8 cellular contexts compared by ENCODE assay signal in the genomic region with DNA sequence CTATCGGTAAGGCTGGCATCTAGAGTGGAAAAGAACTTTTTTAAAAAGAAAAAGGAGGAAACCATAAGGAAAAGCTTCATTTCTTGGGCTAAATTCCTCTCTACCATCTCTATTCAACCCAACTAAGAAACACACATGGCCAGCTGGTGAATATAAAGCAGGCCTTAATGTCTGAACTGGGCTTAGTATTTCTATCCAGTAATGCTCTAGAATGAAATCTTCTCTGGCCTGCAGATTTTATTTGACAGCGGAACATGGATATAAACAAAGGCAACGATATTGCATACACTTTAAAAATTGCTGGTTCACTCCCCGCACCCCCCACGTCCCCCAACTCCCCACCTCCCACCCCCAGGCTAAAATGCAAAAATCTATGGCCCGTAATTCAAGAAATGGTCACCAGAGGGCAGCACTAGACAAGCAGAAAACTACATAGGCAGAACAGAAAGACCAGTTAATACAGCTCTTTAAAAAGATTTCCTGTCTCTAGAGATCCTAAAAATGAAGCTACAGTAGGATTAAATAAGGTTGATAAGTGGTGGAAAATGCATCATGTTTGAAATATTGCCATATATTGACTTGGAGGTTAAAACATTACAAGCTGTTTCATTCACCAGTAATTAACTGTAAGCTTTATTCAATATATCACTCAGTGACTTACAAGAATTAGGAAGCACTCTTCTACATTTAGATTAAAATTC.
DNase-seq lines count a peak whose midpoint lies in the region; ATAC-seq and TF ChIP-seq lines count a peak whose summit lies in the region.

No MANE protein-coding gene starts in this region.

- no peak for TF ChIP-seq EP300 in stomach (IDR thresholded peaks at IDR 0.05)

- H3K4ac ChIP-seq in mesendoderm (ENCODE audit: low read depth, low read length) = no peak overlapping the region

- ATAC-seq in GM21360 (IDR thresholded peaks at IDR 0.05; ENCODE audit: unreplicated experiment) = peak; percentile 62
- peak; percentile 42 for ATAC-seq in activated CD4-positive, alpha-beta T cell treated with anti-CD3 and anti-CD28 coated beads for 36 hours

- no CpG with 5 or more reads among the region's 6 CpGs for WGBS in mesendoderm (ENCODE audit: extremely low coverage, insufficient coverage, low lambda C conversion rate)
- 19 to 20% (median 19%) methylated on average over 6 of the region's 6 CpGs for WGBS in stomach, 5 donors

- H3K4me2 ChIP-seq in mesendoderm (ENCODE audit: low read length) = no peak overlapping the region

- no peak overlapping the region for H2BK15ac ChIP-seq in mesendoderm (replicated peaks; ENCODE audit: low read depth)

- no peaks in the 10 kb centered on the region for H3K27me3 ChIP-seq in CD8-positive, alpha-beta memory T cell (ENCODE audit: insufficient read depth, low read length, poor library complexity, severe bottlenecking)
- H3K27me3 ChIP-seq in mesendoderm (ENCODE audit: insufficient read depth, low read length, poor library complexity) (no peaks in the 10 kb centered on the region), stomach (no peaks in the 10 kb centered on the region)

- no peak overlapping the region for H4K8ac ChIP-seq in mesendoderm (ENCODE audit: low read depth, low read length)

- H3K27me3 Mint-ChIP-seq in CD8-positive, alpha-beta memory T cell = peaks cover 0 to 8% of the 10 kb centered on the region in 2 donors
- no peaks in the 10 kb centered on the region for H3K27me3 Mint-ChIP-seq in activated CD4-positive, alpha-beta T cell treated with anti-CD3 and anti-CD28 coated beads for 36 hours

- H2AK5ac ChIP-seq in mesendoderm (ENCODE audit: low read length) = no peak overlapping the region

- peak; percentile 13 to 51 (median 33) for DNase-seq in CD8-positive, alpha-beta memory T cell
- DNase-seq in NCI-H1092 treated with DMSO at 0.1 percent for 48 hours (lab: John Stamatoyannopoulos, UW) (peak; percentile 55), ecto neural progenitor cell (ENCODE audit: low spot score) (peak; percentile 70), mesendoderm (peak; percentile 61), stomach (peak; percentile 49)
- DNase-seq in activated CD4-positive, alpha-beta T cell treated with anti-CD3 and anti-CD28 coated beads for 36 hours = peak; percentile 65
- DNase-seq in NK-92 treated with Interleukin-12 subunit alpha and Interleukin-12 subunit beta, amount 100 ng/mL, for 24 hours (lab: John Stamatoyannopoulos, UW) = no peak

- H3K36me3 ChIP-seq in CD8-positive, alpha-beta memory T cell (ENCODE audit: insufficient read depth, low read length) = no peaks in the 10 kb centered on the region
- H3K36me3 ChIP-seq in mesendoderm (ENCODE audit: control insufficient read depth, insufficient read depth, low read length) = no peaks in the 10 kb centered on the region
- H3K36me3 ChIP-seq in stomach = no peaks in the 10 kb centered on the region

- H3K18ac ChIP-seq in mesendoderm (ENCODE audit: low read length) = no peak overlapping the region

- peak in 5 of 7 experiments; percentile 67 to 91 (median 77) for TF ChIP-seq CTCF in stomach (IDR thresholded peaks at IDR 0.05)

- no peak overlapping the region for H4K5ac ChIP-seq in mesendoderm (ENCODE audit: low read length)

- no peaks in the 10 kb centered on the region for H3K4me1 Mint-ChIP-seq in CD8-positive, alpha-beta memory T cell
- peaks cover 3% of the 10 kb centered on the region for H3K4me1 Mint-ChIP-seq in activated CD4-positive, alpha-beta T cell treated with anti-CD3 and anti-CD28 coated beads for 36 hours

- H3K23ac ChIP-seq in mesendoderm (ENCODE audit: low read length) = no peak overlapping the region

- H3K79me2 ChIP-seq in mesendoderm (ENCODE audit: control insufficient read depth, insufficient read depth, low read length) = no peaks in the 10 kb centered on the region

- intact Hi-C loops in activated CD4-positive, alpha-beta T cell treated with anti-CD3 and anti-CD28 coated beads for 36 hours (cut with DNase I, micrococcal nuclease) = loop anchor here (1.0 to 10.0 kb wide), 8 partner anchors 154 to 481 kb away; a partner anchor contains a TSS
- intact Hi-C loops in stomach (cut with DNase I; ENCODE audit: low total_unique reads) = loop anchor here (10.0 kb wide), 1 partner anchor 401 kb away; no protein-coding TSS in a partner anchor

- POLR2A ChIA-PET in CD8-positive, alpha-beta memory T cell (lab: Charles Lee) = no interaction called here
- POLR2A ChIA-PET in activated CD4-positive, alpha-beta T cell treated with anti-CD3 and anti-CD28 coated beads for 36 hours (lab: Charles Lee) = interaction anchor here (0.6 to 0.7 kb wide), 2 partner anchors 17 to 76 kb away, joined by 3 to 4 read pairs; no protein-coding TSS in a partner anchor

- no peak overlapping the region for H2BK5ac ChIP-seq in mesendoderm (ENCODE audit: low read length)

- H3K36me3 Mint-ChIP-seq in CD8-positive, alpha-beta memory T cell = no peaks in the 10 kb centered on the region
- H3K36me3 Mint-ChIP-seq in activated CD4-positive, alpha-beta T cell treated with anti-CD3 and anti-CD28 coated beads for 36 hours (ENCODE audit: low read depth) = no peaks in the 10 kb centered on the region

- H3K56ac ChIP-seq in mesendoderm (ENCODE audit: low read length) = no peak overlapping the region

- no peak overlapping the region for H3K27ac ChIP-seq in CD8-positive, alpha-beta memory T cell (ENCODE audit: low read depth, low read length)
- H3K27ac ChIP-seq in mesendoderm (ENCODE audit: low read depth, low read length) (no peak overlapping the region), stomach (peak overlapping the region in 1 of 5 donors; percentile 40)

- no peaks in the 10 kb centered on the region for H3K4me1 ChIP-seq in CD8-positive, alpha-beta memory T cell (ENCODE audit: insufficient read depth, low read length)
- H3K4me1 ChIP-seq in mesendoderm (ENCODE audit: control insufficient read depth, low read depth, low read length) (peaks cover 2% of the 10 kb centered on the region), stomach (peaks cover 0 to 21% (median 14%) of the 10 kb centered on the region in 4 donors)

- no peak overlapping the region for H3K27ac Mint-ChIP-seq in CD8-positive, alpha-beta memory T cell
- H3K27ac Mint-ChIP-seq in activated CD4-positive, alpha-beta T cell treated with anti-CD3 and anti-CD28 coated beads for 36 hours = no peak overlapping the region

- CTCF ChIA-PET in CD8-positive, alpha-beta memory T cell (lab: Charles Lee) = interaction anchor here (0.7 to 3.5 kb wide), 31 partner anchors 9 to 481 kb away, joined by 3 to 43 read pairs (median 4); a partner anchor contains a TSS
- CTCF ChIA-PET in activated CD4-positive, alpha-beta T cell treated with anti-CD3 and anti-CD28 coated beads for 36 hours (lab: Charles Lee) = interaction anchor here (0.7 to 4.8 kb wide), 54 partner anchors 8 to 408 kb away, joined by 3 to 80 read pairs (median 4); no protein-coding TSS in a partner anchor

- H3K79me1 ChIP-seq in mesendoderm (ENCODE audit: low read length) = no peaks in the 10 kb centered on the region

- no peak overlapping the region for H3K4me3 Mint-ChIP-seq in CD8-positive, alpha-beta memory T cell
- no peak overlapping the region for H3K4me3 Mint-ChIP-seq in activated CD4-positive, alpha-beta T cell treated with anti-CD3 and anti-CD28 coated beads for 36 hours

- H3K9me3 Mint-ChIP-seq in CD8-positive, alpha-beta memory T cell = no peaks in the 10 kb centered on the region
- H3K9me3 Mint-ChIP-seq in activated CD4-positive, alpha-beta T cell treated with anti-CD3 and anti-CD28 coated beads for 36 hours (ENCODE audit: low read depth) = no peaks in the 10 kb centered on the region

- no peak for TF ChIP-seq POLR2A in stomach (IDR thresholded peaks at IDR 0.05)

- H2BK120ac ChIP-seq in mesendoderm (ENCODE audit: low read depth, low read length) = no peak overlapping the region

- no peak overlapping the region for H3K9ac ChIP-seq in mesendoderm (ENCODE audit: low read length)

- no peaks in the 10 kb centered on the region for H3K9me3 ChIP-seq in CD8-positive, alpha-beta memory T cell (ENCODE audit: low read length)
- H3K9me3 ChIP-seq in stomach = no peaks in the 10 kb centered on the region

- H3K4me3 ChIP-seq in CD8-positive, alpha-beta memory T cell (ENCODE audit: low read length) = no peak overlapping the region
- H3K4me3 ChIP-seq in mesendoderm (ENCODE audit: low read length) = no peak overlapping the region
- H3K4me3 ChIP-seq in stomach = no peak overlapping the region
